1 cellular context compared by ENCODE assay signal in genomic region chr1:46364612-46365011, GRCh38.
A peak's percentile ranks its signal among the peaks of the same experiment; 100 is the strongest.
TF ChIP-seq lines count a peak whose summit lies in the region.

No MANE protein-coding gene starts in this region.

TF ChIP-seq in K562, 482 proteins besides CTCF, POLR2A, EP300 and RAD21 (continued from another document):
- TF ChIP-seq PBX2 (CRISPR knock-in tag; IDR thresholded peaks at IDR 0.05; ENCODE audit: low read depth) (no peak), PBX2 (tag; conservative IDR thresholded peaks at IDR 0.05; ENCODE audit: low read depth) (no peak), RFX5 (IDR thresholded peaks at IDR 0.05; ENCODE audit: low read depth, low read length) (no peak), SP1 (CRISPR knock-in tag; IDR thresholded peaks at IDR 0.05) (no peak), MYBL2 (IDR thresholded peaks at IDR 0.05; ENCODE audit: low read depth) (no peak), MYBL2 (CRISPR knock-in tag; IDR thresholded peaks at IDR 0.05; ENCODE audit: borderline replicate concordance) (no peak), ZNF561 (CRISPR knock-in tag; conservative IDR thresholded peaks at IDR 0.05) (no peak), ZNF830 (CRISPR knock-in tag; IDR thresholded peaks at IDR 0.05) (no peak), POLR2AphosphoS5 (IDR thresholded peaks at IDR 0.05; ENCODE audit: control insufficient read depth, insufficient read depth, low read depth, low read length) (0 out of 2 replicates have a peak, but pooled peaks have one; percentile 27), USF2 (CRISPR knock-in tag; IDR thresholded peaks at IDR 0.05) (no peak)
